Comparison of ENCODE assay signal across 14 cellular contexts in genomic region chr5:14922456-14922855, GRCh38. TPM values are rescaled to one million over a fixed set of nuclear protein-coding genes. Genes with fewer than 3 reads are reported as not detected.
A peak's percentile ranks its signal among the peaks of the same experiment; 100 is the strongest.
DNase-seq lines count a peak whose midpoint lies in the region; ATAC-seq and FAIRE-seq lines count a peak whose summit lies in the region.
"Had no signal": no experiment of that assay in that cellular context is flagged by ENCODE, and none has a peak within 500 bp of the region (broad histone marks: within the 10 kb centered on the region; RNA-seq: fewer than 3 reads in every experiment).

No MANE protein-coding gene starts in this region.

- H3K4me3 ChIP-seq in small intestine (ENCODE audit: low read depth in 1 of 2, low read length in 2 of 2) = no peak overlapping the region
- H3K4me3 ChIP-seq: GM23248, PC-9 had no signal

- no peak overlapping the region for H3K27ac ChIP-seq in small intestine (ENCODE audit: low read depth in 1 of 2, low read length in 1 of 2)
- H3K27ac ChIP-seq: GM23248, PC-9 had no signal

- peak; percentile 46 for ATAC-seq in Right ventricle myocardium inferior
- ATAC-seq in left cardiac atrium = no peak
- no peak for ATAC-seq in activated T-helper 17 cell treated with anti-CD3 and anti-CD28 coated beads, Interleukin-2, amount 50 U/mL, for 72 hours (replicated peaks)
- no peak for ATAC-seq in stimulated activated effector memory CD8-positive, alpha-beta T cell treated with anti-CD3 and anti-CD28 coated beads, Interleukin-12 subunit alpha, Interleukin-12 subunit beta, amount 100 ng/mL, for 72 hours

- 14 to 65% (median 35%) methylated on average over 9 of the region's 9 CpGs for WGBS in small intestine, 3 donors

- H3K27me3 ChIP-seq in small intestine (ENCODE audit: control insufficient read depth in 2 of 2, insufficient read depth in 2 of 2, low read length in 2 of 2) = no peaks in the 10 kb centered on the region

- H3K4me1 Mint-ChIP-seq in activated T-helper 17 cell treated with anti-CD3 and anti-CD28 coated beads, Interleukin-2, amount 50 U/mL, for 72 hours = peaks cover 32% of the 10 kb centered on the region
- peaks cover 30% of the 10 kb centered on the region for H3K4me1 Mint-ChIP-seq in stimulated activated effector memory CD8-positive, alpha-beta T cell treated with anti-CD3 and anti-CD28 coated beads, Interleukin-12 subunit alpha, Interleukin-12 subunit beta, amount 100 ng/mL, for 72 hours
- H3K4me1 Mint-ChIP-seq: B cell had no signal

- H3K9me3 Mint-ChIP-seq in activated T-helper 17 cell treated with anti-CD3 and anti-CD28 coated beads, Interleukin-2, amount 50 U/mL, for 72 hours = peaks cover 7% of the 10 kb centered on the region
- no peaks in the 10 kb centered on the region for H3K9me3 Mint-ChIP-seq in stimulated activated effector memory CD8-positive, alpha-beta T cell treated with anti-CD3 and anti-CD28 coated beads, Interleukin-12 subunit alpha, Interleukin-12 subunit beta, amount 100 ng/mL, for 72 hours

- FAIRE-seq in small intestine (lab: Jason Lieb, UNC) = no peak

- intact Hi-C loops in Right ventricle myocardium inferior (cut with DNase I) (no loop called here), left cardiac atrium (cut with DNase I) (no loop called here)

- no peaks in the 10 kb centered on the region for H3K9me3 ChIP-seq in small intestine (ENCODE audit: control insufficient read depth, low read depth)
- H3K9me3 ChIP-seq: SK-N-SH had no signal

- no peak for DNase-seq in Right ventricle myocardium inferior (ENCODE audit: missing footprints)
- DNase-seq in left cardiac atrium = no peak
- peak; percentile 6 for DNase-seq in NCI-H2029 treated with DMSO at 0.1 percent for 48 hours (lab: John Stamatoyannopoulos, UW)
- peak; percentile 16 for DNase-seq in small intestine
- DNase-seq in SKM-1 treated with dmso at 0.1 percent for 144 hours (lab: John Stamatoyannopoulos, UW; ENCODE audit: unreplicated experiment) = no peak
- no peak for DNase-seq in stimulated activated effector memory CD8-positive, alpha-beta T cell treated with anti-CD3 and anti-CD28 coated beads, Interleukin-12 subunit alpha, Interleukin-12 subunit beta, amount 100 ng/mL, for 72 hours (ENCODE audit: low spot score in 2 of 2)
- DNase-seq: GF-D8, GM23248, NCI-H1436 treated with DMSO at 0.1 percent for 48 hours, NCI-H524 treated with DMSO at 0.1 percent for 48 hours, SK-N-SH had no signal

- H3K27me3 Mint-ChIP-seq in activated T-helper 17 cell treated with anti-CD3 and anti-CD28 coated beads, Interleukin-2, amount 50 U/mL, for 72 hours = no peaks in the 10 kb centered on the region

- H3K36me3 ChIP-seq in small intestine (ENCODE audit: control insufficient read depth in 2 of 2, insufficient read depth in 2 of 2, low read length in 2 of 2) = no peaks in the 10 kb centered on the region

- peak overlapping the region; percentile 90 for H3K27ac Mint-ChIP-seq in activated T-helper 17 cell treated with anti-CD3 and anti-CD28 coated beads, Interleukin-2, amount 50 U/mL, for 72 hours
- H3K27ac Mint-ChIP-seq in stimulated activated effector memory CD8-positive, alpha-beta T cell treated with anti-CD3 and anti-CD28 coated beads, Interleukin-12 subunit alpha, Interleukin-12 subunit beta, amount 100 ng/mL, for 72 hours = no peak overlapping the region
- H3K27ac Mint-ChIP-seq: B cell had no signal

- H3K36me3 Mint-ChIP-seq in activated T-helper 17 cell treated with anti-CD3 and anti-CD28 coated beads, Interleukin-2, amount 50 U/mL, for 72 hours (ENCODE audit: low read depth) = no peaks in the 10 kb centered on the region
- H3K36me3 Mint-ChIP-seq in stimulated activated effector memory CD8-positive, alpha-beta T cell treated with anti-CD3 and anti-CD28 coated beads, Interleukin-12 subunit alpha, Interleukin-12 subunit beta, amount 100 ng/mL, for 72 hours = peaks cover 6% of the 10 kb centered on the region

- H3K4me3 Mint-ChIP-seq in activated T-helper 17 cell treated with anti-CD3 and anti-CD28 coated beads, Interleukin-2, amount 50 U/mL, for 72 hours = no peak overlapping the region
- no peak overlapping the region for H3K4me3 Mint-ChIP-seq in stimulated activated effector memory CD8-positive, alpha-beta T cell treated with anti-CD3 and anti-CD28 coated beads, Interleukin-12 subunit alpha, Interleukin-12 subunit beta, amount 100 ng/mL, for 72 hours
- H3K4me3 Mint-ChIP-seq: B cell had no signal

- no peaks in the 10 kb centered on the region for H3K4me1 ChIP-seq in small intestine (ENCODE audit: control insufficient read depth in 2 of 2, insufficient read depth in 1 of 2, low read depth in 1 of 2, low read length in 1 of 2)

RNA-seq across cellular contexts. Expression of gene ANKH, which starts 50.9 kb away (rescaled TPM):
- total RNA-seq in Right ventricle myocardium inferior (156 TPM), left cardiac atrium (100 to 1,000 TPM; 113 to 138 TPM)
- total RNA-seq in activated T-helper 17 cell treated with anti-CD3 and anti-CD28 coated beads, Interleukin-2, amount 50 U/mL, for 72 hours = 100 to 1,000 TPM; 101 to 193 TPM
- 10 to 100 TPM; 33.0 to 43.2 (median 40.6) TPM for polyA plus RNA-seq in small intestine

Comparison
In these comparisons a context has a peak if more than half of its experiments do, and no peak if none do; other contexts are left out.
1. DNase-seq: peak in NCI-H2029 treated with DMSO at 0.1 percent for 48 hours (single experiment) and small intestine (single experiment); none in Right ventricle myocardium inferior (single experiment), left cardiac atrium (single experiment), SKM-1 treated with dmso at 0.1 percent for 144 hours (single experiment) and stimulated activated effector memory CD8-positive, alpha-beta T cell treated with anti-CD3 and anti-CD28 coated beads, Interleukin-12 subunit alpha, Interleukin-12 subunit beta, amount 100 ng/mL, for 72 hours (0 of 2).